Comparison of ENCODE assay signal across 16 cellular contexts in the genomic region with DNA sequence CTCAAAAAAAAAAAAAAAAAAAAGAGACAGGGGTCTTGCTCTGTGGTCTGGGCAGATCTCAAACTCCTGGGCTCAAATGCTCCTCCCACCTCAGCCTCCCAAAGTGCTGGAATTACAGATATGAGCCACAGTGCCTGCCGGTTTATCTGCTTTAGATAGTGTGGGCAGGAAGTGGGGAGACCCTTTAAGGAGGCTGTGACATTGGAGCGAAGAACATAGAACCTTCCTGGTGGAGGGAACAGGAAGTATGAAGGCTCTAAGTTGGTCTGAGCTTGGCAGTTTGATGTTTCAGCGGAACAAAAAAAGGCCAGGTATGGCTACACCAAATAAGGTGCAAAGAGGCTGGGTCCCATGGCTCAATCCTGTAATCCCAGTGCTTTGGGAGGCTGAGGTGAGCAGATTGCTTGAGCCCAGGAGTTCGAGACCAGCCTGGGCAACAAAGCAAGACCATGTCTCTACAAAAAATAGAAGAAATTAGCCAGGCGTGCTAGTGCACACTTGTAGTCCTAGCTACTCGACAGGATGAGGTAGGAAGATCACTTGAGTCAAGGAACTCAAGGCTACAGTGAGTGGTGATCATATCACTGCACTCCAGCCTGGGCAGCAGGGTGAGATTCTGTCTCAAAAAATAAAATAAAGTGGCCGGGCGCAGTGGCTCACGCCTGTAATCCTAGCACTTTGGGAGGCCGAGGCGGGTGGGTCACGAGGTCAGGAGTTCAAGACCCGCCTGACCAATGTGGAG. TPM values are rescaled to one million over a fixed set of nuclear protein-coding genes. Genes with fewer than 3 reads are reported as not detected.
DNase-seq lines count a peak whose midpoint lies in the region; ATAC-seq and TF ChIP-seq lines count a peak whose summit lies in the region.
"Had no signal": no experiment of that assay in that cellular context is flagged by ENCODE, and none has a peak within 500 bp of the region (broad histone marks: within the 10 kb centered on the region; RNA-seq: fewer than 3 reads in every experiment).

No MANE protein-coding gene starts in this region.

- peak overlapping the region; percentile 82 for H3K27ac ChIP-seq in CD8-positive, alpha-beta memory T cell (ENCODE audit: low read depth, low read length)
- peak overlapping the region; percentile 35 for H3K27ac ChIP-seq in neural progenitor cell
- H3K27ac ChIP-seq: GM23248, pancreas, thoracic aorta had no signal

- peaks cover 73% of the 10 kb centered on the region for H3K79me2 ChIP-seq in neural progenitor cell (ENCODE audit: low read depth)

- H3K4me2 ChIP-seq in neural progenitor cell: no peak overlapping the region

- no peaks in the 10 kb centered on the region for H3K36me3 ChIP-seq in CD8-positive, alpha-beta memory T cell (ENCODE audit: insufficient read depth, low read length)
- H3K36me3 ChIP-seq in neural progenitor cell: no peaks in the 10 kb centered on the region
- H3K36me3 ChIP-seq: pancreas, thoracic aorta had no signal

- peaks cover 4 to 9% of the 10 kb centered on the region in 2 donors for H3K27me3 Mint-ChIP-seq in CD8-positive, alpha-beta memory T cell
- no peaks in the 10 kb centered on the region for H3K27me3 Mint-ChIP-seq in activated CD8-positive, alpha-beta T cell treated with anti-CD3 and anti-CD28 coated beads, Interleukin-2, amount 10 ng/mL, durations not matched to agents 7 days and 5 days (ENCODE audit: low read depth)
- peaks cover 10% of the 10 kb centered on the region for H3K27me3 Mint-ChIP-seq in neural progenitor cell (ENCODE audit: insufficient read depth, low read depth)
- H3K27me3 Mint-ChIP-seq: activated B cell treated with CpG ODN at 0.5 μM for 24 hours had no signal

- no peaks in the 10 kb centered on the region for H4K20me1 ChIP-seq in neural progenitor cell (ENCODE audit: low read depth)

- H3K9me3 Mint-ChIP-seq in CD8-positive, alpha-beta memory T cell: no peaks in the 10 kb centered on the region
- no peaks in the 10 kb centered on the region for H3K9me3 Mint-ChIP-seq in activated CD8-positive, alpha-beta T cell treated with anti-CD3 and anti-CD28 coated beads, Interleukin-2, amount 10 ng/mL, durations not matched to agents 7 days and 5 days (ENCODE audit: insufficient read depth)
- H3K9me3 Mint-ChIP-seq in neural progenitor cell: no peaks in the 10 kb centered on the region
- H3K9me3 Mint-ChIP-seq: activated B cell treated with CpG ODN at 0.5 μM for 24 hours had no signal

- H3K4me3 ChIP-seq in CD8-positive, alpha-beta memory T cell (ENCODE audit: low read length): peak overlapping the region; percentile 19
- no peak overlapping the region for H3K4me3 ChIP-seq in Jurkat, Clone E6-1 (ENCODE audit: low read length)
- H3K4me3 ChIP-seq in neural progenitor cell: no peak overlapping the region
- H3K4me3 ChIP-seq: GM23248, pancreas, thoracic aorta had no signal

- H3K4me1 ChIP-seq in CD8-positive, alpha-beta memory T cell (ENCODE audit: insufficient read depth, low read length): no peaks in the 10 kb centered on the region
- peaks cover 36% of the 10 kb centered on the region for H3K4me1 ChIP-seq in neural progenitor cell

- H3K36me3 Mint-ChIP-seq in CD8-positive, alpha-beta memory T cell: no peaks in the 10 kb centered on the region
- no peaks in the 10 kb centered on the region for H3K36me3 Mint-ChIP-seq in activated CD8-positive, alpha-beta T cell treated with anti-CD3 and anti-CD28 coated beads, Interleukin-2, amount 10 ng/mL, durations not matched to agents 7 days and 5 days (ENCODE audit: low read depth)
- no peaks in the 10 kb centered on the region for H3K36me3 Mint-ChIP-seq in neural progenitor cell

- ATAC-seq in activated CD8-positive, alpha-beta T cell treated with anti-CD3 and anti-CD28 coated beads, Interleukin-2, amount 10 ng/mL, durations not matched to agents 7 days and 5 days: peak; percentile 68
- no peak for ATAC-seq in GM21737 (IDR thresholded peaks at IDR 0.05; ENCODE audit: unreplicated experiment)
- ATAC-seq: pancreas had no signal

- H3K9me3 ChIP-seq in CD8-positive, alpha-beta memory T cell (ENCODE audit: low read length): no peaks in the 10 kb centered on the region
- H3K9me3 ChIP-seq in neural progenitor cell (ENCODE audit: low read depth): no peaks in the 10 kb centered on the region
- H3K9me3 ChIP-seq: pancreas, thoracic aorta had no signal

- H3F3A ChIP-seq in neural progenitor cell (ENCODE audit: low read depth): peaks cover 74% of the 10 kb centered on the region

- no peak overlapping the region for H3K9ac ChIP-seq in neural progenitor cell
- H3K9ac ChIP-seq: GM23248 had no signal

- CTCF ChIA-PET in CD8-positive, alpha-beta memory T cell (lab: Charles Lee): interaction anchor here (1.2 to 2.0 kb wide), 2 partner anchors 18 to 19 kb away, joined by 5 to 6 read pairs; no protein-coding TSS in a partner anchor
- CTCF ChIA-PET in activated CD8-positive, alpha-beta T cell treated with anti-CD3 and anti-CD28 coated beads, Interleukin-2, amount 10 ng/mL, durations not matched to agents 7 days and 5 days (lab: Charles Lee): interaction anchor here (0.8 to 1.9 kb wide), 3 partner anchors 9 to 92 kb away, joined by 3 to 13 read pairs (median 5); a partner anchor contains a TSS

- TF ChIP-seq CTCF in neural progenitor cell (IDR thresholded peaks at IDR 0.05): no peak

- DNase-seq in CD8-positive, alpha-beta memory T cell: no peak
- DNase-seq in Jurkat, Clone E6-1 (ENCODE audit: low read depth, low spot score): peak; percentile 76
- no peak for DNase-seq in activated CD8-positive, alpha-beta T cell treated with anti-CD3 and anti-CD28 coated beads, Interleukin-2, amount 10 ng/mL, durations not matched to agents 7 days and 5 days
- DNase-seq in neural progenitor cell (ENCODE audit: low spot score) (no peak), NCI-H82 treated with DMSO at 0.1 percent for 48 hours (lab: John Stamatoyannopoulos, UW; ENCODE audit: unreplicated experiment) (no peak), NOMO-1 (lab: John Stamatoyannopoulos, UW; ENCODE audit: unreplicated experiment in 2 of 2) (no peak)
- DNase-seq: activated B cell treated with CpG ODN at 0.5 μM for 24 hours; foreskin fibroblast; GM23248; NCI-H1105; NCI-H774; pancreas; stimulated activated CD4-positive, alpha-beta T cell treated with anti-CD3 and anti-CD28 coated beads, Interleukin-4, amount 100 ng/mL, for 4 hours; stimulated activated CD8-positive, alpha-beta memory T cell treated with anti-CD3 and anti-CD28 coated beads, Interleukin-4, amount 100 ng/mL, for 48 hours had no signal

- peaks cover 0 to 11% (median 6%) of the 10 kb centered on the region in 3 donors for H3K4me1 Mint-ChIP-seq in CD8-positive, alpha-beta memory T cell
- peaks cover 22% of the 10 kb centered on the region for H3K4me1 Mint-ChIP-seq in activated CD8-positive, alpha-beta T cell treated with anti-CD3 and anti-CD28 coated beads, Interleukin-2, amount 10 ng/mL, durations not matched to agents 7 days and 5 days (ENCODE audit: low read depth)
- H3K4me1 Mint-ChIP-seq in neural progenitor cell: peaks cover 42% of the 10 kb centered on the region

- H2AFZ ChIP-seq in neural progenitor cell (replicated peaks): no peak overlapping the region
- H2AFZ ChIP-seq: GM23248 had no signal

- H3K27ac Mint-ChIP-seq in CD8-positive, alpha-beta memory T cell: no peak overlapping the region
- H3K27ac Mint-ChIP-seq in activated CD8-positive, alpha-beta T cell treated with anti-CD3 and anti-CD28 coated beads, Interleukin-2, amount 10 ng/mL, durations not matched to agents 7 days and 5 days: peak overlapping the region; percentile 79
- H3K27ac Mint-ChIP-seq in neural progenitor cell: peak overlapping the region; percentile 63
- H3K27ac Mint-ChIP-seq: activated B cell treated with CpG ODN at 0.5 μM for 24 hours had no signal

- H3K27me3 ChIP-seq in CD8-positive, alpha-beta memory T cell (ENCODE audit: insufficient read depth, low read length, poor library complexity, severe bottlenecking): no peaks in the 10 kb centered on the region
- H3K27me3 ChIP-seq in neural progenitor cell: no peaks in the 10 kb centered on the region
- H3K27me3 ChIP-seq: pancreas had no signal

- POLR2A ChIA-PET in CD8-positive, alpha-beta memory T cell (lab: Charles Lee): no interaction called here
- POLR2A ChIA-PET in activated CD8-positive, alpha-beta T cell treated with anti-CD3 and anti-CD28 coated beads, Interleukin-2, amount 10 ng/mL, durations not matched to agents 7 days and 5 days (lab: Charles Lee): interaction anchor here (1.2 to 2.9 kb wide), 2 partner anchors 8 to 11 kb away, joined by 3 to 22 read pairs; a partner anchor contains a TSS

- no peak overlapping the region for H3K4me3 Mint-ChIP-seq in CD8-positive, alpha-beta memory T cell
- peak overlapping the region; percentile 9 for H3K4me3 Mint-ChIP-seq in activated CD8-positive, alpha-beta T cell treated with anti-CD3 and anti-CD28 coated beads, Interleukin-2, amount 10 ng/mL, durations not matched to agents 7 days and 5 days
- no peak overlapping the region for H3K4me3 Mint-ChIP-seq in neural progenitor cell
- H3K4me3 Mint-ChIP-seq: activated B cell treated with CpG ODN at 0.5 μM for 24 hours had no signal

RNA-seq across cellular contexts. Expression of a gene that starts 8.7 kb away (rescaled TPM):
- total RNA-seq in CD8-positive, alpha-beta memory T cell: 10 to 100 TPM; 25.8 to 30.7 TPM
- 20.9 TPM for polyA plus RNA-seq in CD8-positive, alpha-beta memory T cell
- 9.4 TPM for polyA plus RNA-seq in Jurkat, Clone E6-1 (2012; ENCODE audit: insufficient read depth, insufficient read length)
- 10 to 100 TPM; 44.3 to 44.7 TPM for total RNA-seq in activated CD8-positive, alpha-beta T cell treated with anti-CD3 and anti-CD28 coated beads, Interleukin-2, amount 10 ng/mL, durations not matched to agents 7 days and 5 days
- 59.0 and 59.4 TPM in 2 replicates for total RNA-seq in neural progenitor cell (ENCODE audit: low replicate concordance)

Comparison
In these comparisons a context has a peak if more than half of its experiments do, and no peak if none do; other contexts are left out.
1. H3K27ac Mint-ChIP-seq: peak in activated CD8-positive, alpha-beta T cell treated with anti-CD3 and anti-CD28 coated beads, Interleukin-2, amount 10 ng/mL, durations not matched to agents 7 days and 5 days (single experiment) and neural progenitor cell (single experiment); none in CD8-positive, alpha-beta memory T cell (0 of 8).